ENCODE assay signal across 8 cellular contexts in genomic region chr5:96816430-96816939, GRCh38. TPM values are rescaled to one million over a fixed set of nuclear protein-coding genes. Genes with fewer than 3 reads are reported as not detected.
A peak's percentile ranks its signal among the peaks of the same experiment; 100 is the strongest.
DNase-seq lines count a peak whose midpoint lies in the region; ATAC-seq and TF ChIP-seq lines count a peak whose summit lies in the region.

No MANE protein-coding gene starts in this region.

- DNase-seq in activated T-helper 1 cell treated with Interleukin-2 at 50 U/mL for 16 hours (ENCODE audit: low read depth) (peak; percentile 34), mammary epithelial cell (no peak), body of pancreas (no peak), NCI-H446 treated with DMSO at 0.1 percent for 48 hours (lab: John Stamatoyannopoulos, UW) (no peak)
- peak; percentile 33 to 42 for DNase-seq in stimulated activated CD4-positive, alpha-beta T cell treated with anti-CD3 and anti-CD28 coated beads, Interleukin-2, amount 100 ng/mL, for 24 hours

- H3K4me2 ChIP-seq in Loucy (ENCODE audit: low read depth, low read length, poor library complexity, severe bottlenecking) (peak overlapping the region; percentile 90), mammary epithelial cell (ENCODE audit: insufficient read depth, low read depth, low read length) (no peak overlapping the region)

- TF ChIP-seq POLR2A in body of pancreas (IDR thresholded peaks at IDR 0.05): no peak

- dilution Hi-C loops in mammary epithelial cell (cut with HindIII; ENCODE audit: low sequenced_read_pairs): no loop called here

- H3K36me3 ChIP-seq in Loucy (ENCODE audit: insufficient read depth, low read length) (no peaks in the 10 kb centered on the region), mammary epithelial cell (ENCODE audit: insufficient read depth, low read length) (no peaks in the 10 kb centered on the region), body of pancreas (replicated peaks in 1 of 2; ENCODE audit: insufficient read depth in 1 of 2, low read depth in 2 of 2) (no peaks in the 10 kb centered on the region)

- no peaks in the 10 kb centered on the region for H3K9me2 ChIP-seq in Loucy (replicated peaks; ENCODE audit: low read depth, low read length)

- H2AFZ ChIP-seq in Loucy (ENCODE audit: low read length): no peak overlapping the region
- no peak overlapping the region for H2AFZ ChIP-seq in mammary epithelial cell (ENCODE audit: low read depth, low read length)

- CTCF ChIA-PET in mammary epithelial cell (lab: Charles Lee; ENCODE audit: low non-redundant PET): interaction anchor here (0.7 kb wide), 1 partner anchor 313 kb away, joined by 5 read pairs; no protein-coding TSS in a partner anchor

- H3K4me3 ChIP-seq in GM08714 (ENCODE audit: low read length): peak overlapping the region; percentile 82
- H3K4me3 ChIP-seq in Loucy (ENCODE audit: low read length, poor library complexity, severe bottlenecking): peak overlapping the region; percentile 73
- no peak overlapping the region for H3K4me3 ChIP-seq in mammary epithelial cell (replicated peaks in 1 of 3; ENCODE audit: insufficient read depth in 1 of 3, low read depth in 2 of 3, low read length in 3 of 3)
- H3K4me3 ChIP-seq in body of pancreas: no peak overlapping the region

- peaks cover 87% of the 10 kb centered on the region for H3K4me1 ChIP-seq in Loucy (ENCODE audit: insufficient read depth, low read length, poor library complexity, severe bottlenecking)
- peaks cover 12% of the 10 kb centered on the region for H3K4me1 ChIP-seq in mammary epithelial cell (ENCODE audit: insufficient read depth, low read length)
- H3K4me1 ChIP-seq in body of pancreas: no peaks in the 10 kb centered on the region

- H3K79me2 ChIP-seq in Loucy (ENCODE audit: insufficient read depth, low read length) (no peaks in the 10 kb centered on the region), mammary epithelial cell (ENCODE audit: insufficient read depth, low read length) (no peaks in the 10 kb centered on the region)

- no peak for TF ChIP-seq CTCF in Loucy (conservative IDR thresholded peaks at IDR 0.05; ENCODE audit: low read length)
- TF ChIP-seq CTCF in mammary epithelial cell (conservative IDR thresholded peaks at IDR 0.05 in 1 of 2, IDR thresholded peaks at IDR 0.05 in 1 of 2; ENCODE audit: extremely low read depth in 1 of 2, insufficient read depth in 1 of 2, low read depth in 1 of 2, low read length in 2 of 2): no peak
- TF ChIP-seq CTCF in body of pancreas (IDR thresholded peaks at IDR 0.05): no peak

- H4K20me1 ChIP-seq in Loucy (ENCODE audit: insufficient read depth, low read length, poor library complexity, severe bottlenecking): no peaks in the 10 kb centered on the region
- H4K20me1 ChIP-seq in mammary epithelial cell (ENCODE audit: insufficient read depth, low read length): no peaks in the 10 kb centered on the region

- peak; percentile 89 for ATAC-seq in GM21825 (IDR thresholded peaks at IDR 0.05; ENCODE audit: unreplicated experiment)
- ATAC-seq in body of pancreas: no peak

- H3K27ac ChIP-seq in mammary epithelial cell (ENCODE audit: insufficient read depth, low read depth, low read length) (no peak overlapping the region), body of pancreas (no peak overlapping the region)

- in situ Hi-C loops in mammary epithelial cell (cut with MboI; ENCODE audit: low sequenced_read_pairs in 2 of 2): no loop called here

- H3F3A ChIP-seq in Loucy (ENCODE audit: low read depth): peaks cover 11% of the 10 kb centered on the region

- no TSS peak for BruUV-seq in mammary epithelial cell (replicated peaks; lab: Mats Ljungman, UMichigan)

- H3K9me3 ChIP-seq in Loucy (ENCODE audit: insufficient read depth, low read depth, low read length): no peaks in the 10 kb centered on the region
- no peaks in the 10 kb centered on the region for H3K9me3 ChIP-seq in mammary epithelial cell (replicated peaks; ENCODE audit: insufficient read depth, low read length)
- no peaks in the 10 kb centered on the region for H3K9me3 ChIP-seq in body of pancreas

- no peaks in the 10 kb centered on the region for H3K27me3 ChIP-seq in Loucy (ENCODE audit: insufficient read depth, low read length, poor library complexity, severe bottlenecking)
- no peaks in the 10 kb centered on the region for H3K27me3 ChIP-seq in mammary epithelial cell (ENCODE audit: insufficient read depth, low read length)
- no peaks in the 10 kb centered on the region for H3K27me3 ChIP-seq in body of pancreas

- WGBS in mammary epithelial cell (ENCODE audit: low coverage, missing lambda C conversion rate): 82% methylated on average over 6 of the region's 6 CpGs
- WGBS in body of pancreas, 2 donors: 77 to 81% methylated on average over 6 of the region's 6 CpGs

- H3K9ac ChIP-seq in Loucy (ENCODE audit: low read depth, low read length, poor library complexity, severe bottlenecking) (peak overlapping the region; percentile 84), mammary epithelial cell (ENCODE audit: insufficient read depth, low read length) (no peak overlapping the region)

- intact Hi-C loops in mammary epithelial cell (cut with micrococcal nuclease): no loop called here
- intact Hi-C loops in body of pancreas (cut with DNase I): no loop called here

RNA-seq across cellular contexts. Expression of gene ERAP1, which starts 8.7 kb away (rescaled TPM):
- total RNA-seq in mammary epithelial cell: 10 to 100 TPM; 15.0 to 22.9 TPM
- 19.2 TPM for polyA plus RNA-seq in mammary epithelial cell
- polyA minus RNA-seq in mammary epithelial cell: 13.5 TPM
- total RNA-seq in body of pancreas: 10 to 100 TPM; 11.5 to 20.2 TPM

RNA-seq across cellular contexts. Expression of gene ERAP2, which starts 59.8 kb away (rescaled TPM):
- 10 to 100 TPM in 1 of 2 donors, 1 to 10 TPM in 1; 2.8 to 14.3 TPM for total RNA-seq in mammary epithelial cell
- polyA plus RNA-seq in mammary epithelial cell: 41.6 TPM
- polyA minus RNA-seq in mammary epithelial cell: 73.1 TPM
- total RNA-seq in body of pancreas: 10 to 100 TPM in 1 of 2 donors, 1 to 10 TPM in 1; 7.5 to 24.7 TPM

Comparison
In these comparisons a context has a peak if more than half of its experiments do, and no peak if none do; other contexts are left out.
1. H3K4me3 ChIP-seq: peak in GM08714 (single experiment) and Loucy (single experiment); none in mammary epithelial cell (0 of 3) and body of pancreas (0 of 2).
2. DNase-seq: peak in activated T-helper 1 cell treated with Interleukin-2 at 50 U/mL for 16 hours (single experiment) and stimulated activated CD4-positive, alpha-beta T cell treated with anti-CD3 and anti-CD28 coated beads, Interleukin-2, amount 100 ng/mL, for 24 hours (2 of 2); none in mammary epithelial cell (single experiment), body of pancreas (0 of 4) and NCI-H446 treated with DMSO at 0.1 percent for 48 hours (single experiment).